19 cellular contexts compared by ENCODE assay signal in genomic region chr9:130192600-130192999, GRCh38. TPM values are rescaled to one million over a fixed set of nuclear protein-coding genes. Genes with fewer than 3 reads are reported as not detected.
DNase-seq lines count a peak whose midpoint lies in the region; ATAC-seq and TF ChIP-seq lines count a peak whose summit lies in the region.
"Had no signal": no experiment of that assay in that cellular context is flagged by ENCODE, and none has a peak within 500 bp of the region (broad histone marks: within the 10 kb centered on the region; RNA-seq: fewer than 3 reads in every experiment).

No MANE protein-coding gene starts in this region.

- H3K4me3 Mint-ChIP-seq in mesothelial cell of epicardium (no peak overlapping the region), MCF 10A (ENCODE audit: unreplicated experiment) (no peak overlapping the region)
- H3K4me3 Mint-ChIP-seq: activated naive CD8-positive, alpha-beta T cell treated with anti-CD3 and anti-CD28 coated beads, Interleukin-2, amount 50 U/mL, for 24 hours had no signal

- H3K27me3 ChIP-seq in thyroid gland = no peaks in the 10 kb centered on the region
- H3K27me3 ChIP-seq: SJSA1 had no signal

- BruUV-seq in MCF 10A (replicated peaks; lab: Mats Ljungman, UMichigan) = no TSS peak

- ATAC-seq in activated CD4-positive, CD25-positive, alpha-beta regulatory T cell treated with anti-CD3 and anti-CD28 coated beads, Interleukin-2, amount 50 U/mL, for 24 hours = no peak
- no peak for ATAC-seq in HG03460 (IDR thresholded peaks at IDR 0.05; ENCODE audit: unreplicated experiment)
- ATAC-seq: activated naive CD8-positive, alpha-beta T cell treated with anti-CD3 and anti-CD28 coated beads, Interleukin-2, amount 50 U/mL, for 24 hours; left lobe of liver had no signal

- H3K36me3 Mint-ChIP-seq in mesothelial cell of epicardium (no peaks in the 10 kb centered on the region), MCF 10A (ENCODE audit: insufficient read depth, unreplicated experiment) (peaks cover 3% of the 10 kb centered on the region)

- H3K4me1 Mint-ChIP-seq in mesothelial cell of epicardium (peaks cover 46% of the 10 kb centered on the region), MCF 10A (ENCODE audit: insufficient read depth, unreplicated experiment) (peaks cover 11% of the 10 kb centered on the region)
- H3K4me1 Mint-ChIP-seq: activated naive CD8-positive, alpha-beta T cell treated with anti-CD3 and anti-CD28 coated beads, Interleukin-2, amount 50 U/mL, for 24 hours had no signal

- H3K27me3 Mint-ChIP-seq in mesothelial cell of epicardium (ENCODE audit: low read depth) (no peaks in the 10 kb centered on the region), MCF 10A (ENCODE audit: insufficient read depth, unreplicated experiment) (no peaks in the 10 kb centered on the region)
- H3K27me3 Mint-ChIP-seq: activated naive CD8-positive, alpha-beta T cell treated with anti-CD3 and anti-CD28 coated beads, Interleukin-2, amount 50 U/mL, for 24 hours had no signal

- no peaks in the 10 kb centered on the region for H3K36me3 ChIP-seq in thyroid gland
- H3K36me3 ChIP-seq: SJSA1 had no signal

- POLR2A ChIA-PET in MCF 10A (lab: Yijun Ruan, JAX) = interaction anchor here (0.8 kb wide), 1 partner anchor 19 kb away, joined by 3 read pairs; no protein-coding TSS in a partner anchor

- TF ChIP-seq POLR2A in thyroid gland (IDR thresholded peaks at IDR 0.05) = no peak

- DNase-seq in NCI-H2171 treated with DMSO at 0.1 percent for 48 hours (lab: John Stamatoyannopoulos, UW) = peak; percentile 69
- DNase-seq in NCI-H2171 (lab: John Stamatoyannopoulos, UW) = no peak
- no peak for DNase-seq in mesothelial cell of epicardium (ENCODE audit: low spot score in 2 of 2, unreplicated experiment in 2 of 2)
- DNase-seq in thyroid gland = peak in 1 of 2 donors; percentile 56
- DNase-seq in MCF 10A (ENCODE audit: unreplicated experiment) = no peak
- DNase-seq: activated CD4-positive, alpha-beta T cell treated with anti-CD3 and anti-CD28 coated beads, Interleukin-2, amount 50 U/mL, for 4 hours; activated effector memory CD4-positive, alpha-beta T cell treated with Interleukin-2 at 50 U/mL for 16 hours; activated naive CD8-positive, alpha-beta T cell treated with anti-CD3 and anti-CD28 coated beads, Interleukin-2, amount 50 U/mL, for 24 hours; Calu3; IMR-90; NCI-H1417 treated with DMSO at 0.1 percent for 48 hours; retina; stimulated activated CD4-positive, alpha-beta T cell treated with anti-CD3 and anti-CD28 coated beads, Interleukin-12 subunit alpha, Interleukin-12 subunit beta, amount 100 ng/mL, for 4 hours had no signal

- peak overlapping the region; percentile 72 for H3K27ac ChIP-seq in cingulate gyrus (ENCODE audit: low read depth, low read length)
- H3K27ac ChIP-seq in thyroid gland = peak overlapping the region; percentile 96 to 98 (median 97)
- H3K27ac ChIP-seq: HL-60, SJSA1 had no signal

- intact Hi-C loops in thyroid gland (cut with DNase I) = no loop called here
- intact Hi-C loops in MCF 10A (cut with micrococcal nuclease) = no loop called here

- CTCF ChIA-PET in MCF 10A (lab: Yijun Ruan, JAX) = interaction anchor here (0.6 to 1.4 kb wide), 5 partner anchors 27 to 240 kb away, joined by 3 to 4 read pairs (median 3); no protein-coding TSS in a partner anchor

- no peaks in the 10 kb centered on the region for H3K9me3 ChIP-seq in thyroid gland
- H3K9me3 ChIP-seq: SJSA1 had no signal

- H3K9me3 Mint-ChIP-seq in mesothelial cell of epicardium (no peaks in the 10 kb centered on the region), MCF 10A (ENCODE audit: unreplicated experiment) (no peaks in the 10 kb centered on the region)
- H3K9me3 Mint-ChIP-seq: activated naive CD8-positive, alpha-beta T cell treated with anti-CD3 and anti-CD28 coated beads, Interleukin-2, amount 50 U/mL, for 24 hours had no signal

- TF ChIP-seq CTCF in mesothelial cell of epicardium (IDR thresholded peaks at IDR 0.05; ENCODE audit: unreplicated experiment) (no peak), thyroid gland (IDR thresholded peaks at IDR 0.05) (no peak), MCF 10A (IDR thresholded peaks at IDR 0.05; ENCODE audit: unreplicated experiment) (no peak)

- H3K27ac Mint-ChIP-seq in mesothelial cell of epicardium = peak overlapping the region; percentile 66
- H3K27ac Mint-ChIP-seq in MCF 10A (ENCODE audit: low read depth, unreplicated experiment) = no peak overlapping the region
- H3K27ac Mint-ChIP-seq: activated naive CD8-positive, alpha-beta T cell treated with anti-CD3 and anti-CD28 coated beads, Interleukin-2, amount 50 U/mL, for 24 hours had no signal

- H3K4me1 ChIP-seq in thyroid gland = peaks cover 85 to 91% of the 10 kb centered on the region in 2 donors

- WGBS in thyroid gland, 2 donors = 49 to 50% methylated on average over 8 of the region's 8 CpGs

- H3K4me3 ChIP-seq in thyroid gland (replicated peaks in 1 of 3) = no peak overlapping the region
- H3K4me3 ChIP-seq: SJSA1 had no signal

RNA-seq across cellular contexts. Expression of gene NCS1, which starts 20.4 kb away (rescaled TPM):
- total RNA-seq in mesothelial cell of epicardium (44.7 to 47.1 TPM (median 44.8 TPM) in 3 replicates), thyroid gland (10 to 100 TPM; 31.0 to 85.4 (median 61.2) TPM), MCF 10A (2022) (27.8 and 41.3 TPM in 2 replicates)
